In genomic region chr10:108709927-108710722, GRCh38 we compare ENCODE assay signal across 16 cellular contexts.
DNase-seq lines count a peak whose midpoint lies in the region; ATAC-seq, FAIRE-seq and TF ChIP-seq lines count a peak whose summit lies in the region.
"Had no signal": no experiment of that assay in that cellular context is flagged by ENCODE, and none has a peak within 500 bp of the region (broad histone marks: within the 10 kb centered on the region; RNA-seq: fewer than 3 reads in every experiment).

No MANE protein-coding gene starts in this region.

- H3K4me2 ChIP-seq in mammary epithelial cell (ENCODE audit: insufficient read depth, low read depth, low read length): no peak overlapping the region
- H3K4me2 ChIP-seq: BLaER1 had no signal

- WGBS in mammary epithelial cell (ENCODE audit: low coverage, missing lambda C conversion rate): 0% methylated on average over 5 of the region's 5 CpGs

- dilution Hi-C loops in mammary epithelial cell (cut with HindIII; ENCODE audit: low sequenced_read_pairs): no loop called here

- no peaks in the 10 kb centered on the region for H4K20me1 ChIP-seq in mammary epithelial cell (ENCODE audit: insufficient read depth, low read length)
- H4K20me1 ChIP-seq: BLaER1 had no signal

- no peaks in the 10 kb centered on the region for H3K27me3 ChIP-seq in mammary epithelial cell (ENCODE audit: insufficient read depth, low read length)
- no peaks in the 10 kb centered on the region for H3K27me3 ChIP-seq in foreskin keratinocyte
- H3K27me3 ChIP-seq: BLaER1 had no signal

- H3K79me2 ChIP-seq in mammary epithelial cell (ENCODE audit: insufficient read depth, low read length): no peaks in the 10 kb centered on the region

- H2AFZ ChIP-seq in mammary epithelial cell (ENCODE audit: low read depth, low read length): no peak overlapping the region

- DNase-seq in DMS53 (lab: John Stamatoyannopoulos, UW) (peak; percentile 23), DMS53 treated with DMSO at 0.1 percent for 48 hours (lab: John Stamatoyannopoulos, UW; ENCODE audit: unreplicated experiment) (no peak), mammary epithelial cell (peak; percentile 1), foreskin keratinocyte (peak; percentile 36 to 65), kidney (no peak), SKM-1 (lab: John Stamatoyannopoulos, UW; ENCODE audit: unreplicated experiment) (no peak)
- no peak for DNase-seq in activated CD4-positive, alpha-beta T cell treated with anti-CD3 and anti-CD28 coated beads for 1 hour
- DNase-seq: CD4-positive, alpha-beta memory T cell; DMS153; DND-41; EL had no signal

- peak; percentile 72 for ATAC-seq in foreskin keratinocyte
- ATAC-seq: GM12878 had no signal

- CTCF ChIA-PET in mammary epithelial cell (lab: Charles Lee; ENCODE audit: low non-redundant PET): no interaction called here

- H3K27ac ChIP-seq in mammary epithelial cell (ENCODE audit: insufficient read depth, low read depth, low read length) (no peak overlapping the region), foreskin keratinocyte (no peak overlapping the region), kidney (ENCODE audit: low read depth in 2 of 2, low read length in 2 of 2) (no peak overlapping the region)
- H3K27ac ChIP-seq: 22Rv1, BLaER1 had no signal

- intact Hi-C loops in mammary epithelial cell (cut with micrococcal nuclease) (no loop called here), kidney (cut with DNase I) (no loop called here)

- peaks cover 2% of the 10 kb centered on the region for H3K9me3 ChIP-seq in mammary epithelial cell (replicated peaks; ENCODE audit: insufficient read depth, low read length)
- peaks cover 0 to 4% of the 10 kb centered on the region in 2 donors for H3K9me3 ChIP-seq in kidney (ENCODE audit: control insufficient read depth in 1 of 2, low read length in 2 of 2)
- H3K9me3 ChIP-seq: HAP-1 had no signal

- FAIRE-seq in kidney (lab: Jason Lieb, UNC): no peak
- FAIRE-seq: GM12878, H1 had no signal

- in situ Hi-C loops in mammary epithelial cell (cut with MboI; ENCODE audit: low sequenced_read_pairs in 2 of 2): no loop called here

- H3K36me3 ChIP-seq in mammary epithelial cell (ENCODE audit: insufficient read depth, low read length) (no peaks in the 10 kb centered on the region), kidney (ENCODE audit: control insufficient read depth in 1 of 2, insufficient read depth in 2 of 2, low read length in 2 of 2) (no peaks in the 10 kb centered on the region)
- H3K36me3 ChIP-seq: BLaER1, HAP-1 had no signal

- H3K4me1 ChIP-seq in mammary epithelial cell (ENCODE audit: insufficient read depth, low read length): no peaks in the 10 kb centered on the region
- H3K4me1 ChIP-seq in foreskin keratinocyte: no peaks in the 10 kb centered on the region
- no peaks in the 10 kb centered on the region for H3K4me1 ChIP-seq in kidney (ENCODE audit: control insufficient read depth in 1 of 2, insufficient read depth in 1 of 2, low read depth in 1 of 2, low read length in 2 of 2)
- H3K4me1 ChIP-seq: BLaER1, HAP-1 had no signal

- H3K9ac ChIP-seq in mammary epithelial cell (ENCODE audit: insufficient read depth, low read length): no peak overlapping the region
- H3K9ac ChIP-seq in kidney (ENCODE audit: low read length in 2 of 2): no peak overlapping the region
- H3K9ac ChIP-seq: BLaER1 had no signal

- no peak for TF ChIP-seq CTCF in mammary epithelial cell (conservative IDR thresholded peaks at IDR 0.05 in 1 of 2, IDR thresholded peaks at IDR 0.05 in 1 of 2; ENCODE audit: extremely low read depth in 1 of 2, insufficient read depth in 1 of 2, low read depth in 1 of 2, low read length in 2 of 2)
- TF ChIP-seq CTCF in foreskin keratinocyte (conservative IDR thresholded peaks at IDR 0.05): no peak
- TF ChIP-seq CTCF in kidney (IDR thresholded peaks at IDR 0.05; ENCODE audit: borderline replicate concordance, extremely low read depth, insufficient read depth): no peak

- H3K4me3 ChIP-seq in mammary epithelial cell (replicated peaks in 1 of 3; ENCODE audit: insufficient read depth in 1 of 3, low read depth in 2 of 3, low read length in 3 of 3) (no peak overlapping the region), kidney (ENCODE audit: low read length in 2 of 2) (no peak overlapping the region)
- H3K4me3 ChIP-seq: BLaER1, GM12878, HAP-1 had no signal

- BruUV-seq in mammary epithelial cell (replicated peaks; lab: Mats Ljungman, UMichigan): no TSS peak

Comparison
In these comparisons a context has a peak if more than half of its experiments do, and no peak if none do; other contexts are left out.
1. DNase-seq: peak in DMS53 (single experiment), mammary epithelial cell (single experiment) and foreskin keratinocyte (2 of 2); none in DMS53 treated with DMSO at 0.1 percent for 48 hours (single experiment), kidney (single experiment), SKM-1 (single experiment) and activated CD4-positive, alpha-beta T cell treated with anti-CD3 and anti-CD28 coated beads for 1 hour (single experiment).